In the genomic region with DNA sequence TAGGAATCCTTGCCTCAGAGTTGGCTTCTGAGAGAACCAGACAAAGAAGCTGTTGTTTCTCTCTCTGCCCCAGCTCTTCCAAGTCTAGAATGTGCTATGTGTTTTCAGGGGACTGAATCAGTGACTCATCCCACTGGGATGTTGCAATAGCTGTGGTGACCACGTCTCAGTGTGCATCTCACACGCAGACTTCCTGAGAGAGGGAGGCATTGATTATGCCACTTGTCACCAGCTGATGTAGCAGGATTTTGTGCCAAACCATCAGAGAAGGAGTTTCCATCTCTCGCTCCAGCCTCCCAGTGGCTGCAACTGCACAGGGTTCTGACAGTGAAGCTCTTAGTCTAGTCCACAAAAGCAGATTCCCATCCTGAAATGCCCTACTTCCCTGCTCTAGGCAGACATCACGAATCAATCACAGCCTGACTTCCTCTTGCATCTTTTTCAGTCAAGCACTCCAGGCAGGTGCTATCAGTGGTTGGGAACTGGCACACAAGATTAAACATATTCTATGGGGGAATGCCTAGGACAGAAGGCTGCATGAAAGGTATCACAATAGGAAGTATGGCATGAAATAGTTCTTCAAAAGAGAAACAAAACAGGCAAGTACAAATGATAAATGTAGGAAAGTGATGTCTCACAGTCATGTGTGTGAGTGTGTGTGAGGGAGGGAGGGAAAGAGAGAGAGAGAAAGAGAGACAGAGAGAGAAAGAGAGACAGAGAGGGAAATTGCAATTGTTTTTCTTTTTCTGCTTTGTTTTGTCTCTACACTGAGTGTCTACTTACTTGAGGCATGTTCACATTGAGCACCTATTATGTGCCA, we compare ENCODE assay signal across 8 cellular contexts.
DNase-seq lines count a peak whose midpoint lies in the region; ATAC-seq and TF ChIP-seq lines count a peak whose summit lies in the region.

No MANE protein-coding gene starts in this region.

- peaks cover 4% of the 10 kb centered on the region for H3K9me3 ChIP-seq in RWPE2 (ENCODE audit: severe bottlenecking)

- H3K4me3 ChIP-seq in RWPE2 (ENCODE audit: severe bottlenecking) (no peak overlapping the region), fibroblast of villous mesenchyme (ENCODE audit: low read depth, low read length) (no peak overlapping the region)

- H3K4me1 Mint-ChIP-seq in progenitor cell of endocrine pancreas (ENCODE audit: low read depth), result peaks cover 26% of the 10 kb centered on the region

- peak overlapping the region; percentile 53 for H3K27ac ChIP-seq in RWPE2 (ENCODE audit: poor library complexity, severe bottlenecking)

- peaks cover 4% of the 10 kb centered on the region for H3K27me3 Mint-ChIP-seq in progenitor cell of endocrine pancreas

- peak overlapping the region; percentile 78 for H3K27ac Mint-ChIP-seq in progenitor cell of endocrine pancreas

- H3K27me3 ChIP-seq in RWPE2 (ENCODE audit: insufficient read depth, poor library complexity, severe bottlenecking), result no peaks in the 10 kb centered on the region

- DNase-seq in ELF-1 (ENCODE audit: low read depth, low spot score), result peak; percentile 23
- no peak for DNase-seq in RWPE2 (ENCODE audit: low spot score)
- peak; percentile 90 for DNase-seq in fibroblast of villous mesenchyme (ENCODE audit: low read depth)
- DNase-seq in progenitor cell of endocrine pancreas (ENCODE audit: low spot score, unreplicated experiment), result no peak
- DNase-seq in NCI-H446 (lab: John Stamatoyannopoulos, UW), result no peak
- no peak for DNase-seq in cerebellar nuclear complex (lab: John Stamatoyannopoulos, UW)
- DNase-seq in activated CD4-positive, alpha-beta T cell treated with anti-CD3 and anti-CD28 coated beads, Interleukin-2, amount 50 U/mL, for 4 hours, result no peak

- no peaks in the 10 kb centered on the region for H3K36me3 Mint-ChIP-seq in progenitor cell of endocrine pancreas (ENCODE audit: insufficient read depth)

- peak; percentile 74 for ATAC-seq in RWPE2 (ENCODE audit: low read depth)
- ATAC-seq in HG02642 (IDR thresholded peaks at IDR 0.05; ENCODE audit: poor library complexity, unreplicated experiment), result no peak

- peaks cover 25% of the 10 kb centered on the region for H3K4me1 ChIP-seq in RWPE2 (ENCODE audit: insufficient read depth, poor library complexity, severe bottlenecking)

- no peaks in the 10 kb centered on the region for H3K36me3 ChIP-seq in RWPE2 (ENCODE audit: low read depth)

- H3K9me3 Mint-ChIP-seq in progenitor cell of endocrine pancreas (ENCODE audit: low read depth), result no peaks in the 10 kb centered on the region

- H3K4me3 Mint-ChIP-seq in progenitor cell of endocrine pancreas (ENCODE audit: low read depth), result no peak overlapping the region

- TF ChIP-seq CTCF in RWPE2 (IDR thresholded peaks at IDR 0.05; ENCODE audit: poor library complexity, severe bottlenecking) (no peak), fibroblast of villous mesenchyme (IDR thresholded peaks at IDR 0.05; ENCODE audit: insufficient read depth, low read depth, low read length) (no peak), progenitor cell of endocrine pancreas (IDR thresholded peaks at IDR 0.05; ENCODE audit: unreplicated experiment) (no peak)

Comparison
In these comparisons a context has a peak if more than half of its experiments do, and no peak if none do; other contexts are left out.
1. DNase-seq: peak in ELF-1 (single experiment) and fibroblast of villous mesenchyme (single experiment); none in RWPE2 (single experiment), progenitor cell of endocrine pancreas (single experiment), NCI-H446 (0 of 2), cerebellar nuclear complex (0 of 2) and activated CD4-positive, alpha-beta T cell treated with anti-CD3 and anti-CD28 coated beads, Interleukin-2, amount 50 U/mL, for 4 hours (0 of 2).